In the genomic region with DNA sequence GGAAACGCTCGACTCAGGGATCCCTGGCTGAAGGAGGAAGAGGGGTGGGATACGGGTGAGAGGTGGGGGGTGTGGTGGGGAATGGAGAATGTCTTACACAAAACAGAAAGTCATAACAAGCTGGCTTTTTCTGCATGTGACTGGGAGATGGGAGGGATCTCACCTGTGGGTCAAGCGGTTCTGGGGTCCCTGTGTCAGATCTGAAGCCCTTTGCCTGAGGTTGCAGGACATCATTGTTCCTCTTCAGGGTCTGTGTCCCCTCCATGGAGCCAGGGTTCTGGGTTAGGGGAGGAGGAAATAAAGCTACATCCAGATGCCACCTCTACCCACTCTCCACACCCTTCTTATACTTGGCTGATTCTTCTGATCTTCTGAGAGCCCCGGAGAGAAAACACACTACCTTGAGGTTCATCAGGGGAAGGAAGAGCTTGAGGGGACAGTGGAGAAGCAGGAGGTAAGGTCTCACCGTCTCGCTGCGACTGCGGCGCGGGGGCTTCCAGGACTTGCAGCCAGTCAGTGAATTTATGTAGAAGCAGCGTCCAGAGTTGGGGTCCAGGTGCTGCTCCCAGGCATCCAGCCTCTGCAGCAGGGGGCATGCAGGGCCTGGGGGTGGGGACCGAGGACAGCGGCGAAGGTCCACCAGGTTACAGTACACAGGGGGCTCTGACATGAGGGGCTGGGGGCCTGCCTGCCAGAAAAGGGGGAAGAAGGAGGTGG, we compare ENCODE assay signal across 9 cellular contexts. TPM values are rescaled to one million over a fixed set of nuclear protein-coding genes. Genes with fewer than 3 reads are reported as not detected.
DNase-seq lines count a peak whose midpoint lies in the region; ATAC-seq and TF ChIP-seq lines count a peak whose summit lies in the region.
"Had no signal": no experiment of that assay in that cellular context is flagged by ENCODE, and none has a peak within 500 bp of the region (broad histone marks: within the 10 kb centered on the region; RNA-seq: fewer than 3 reads in every experiment).

No MANE protein-coding gene starts in this region.

- no peaks in the 10 kb centered on the region for H3K36me3 ChIP-seq in esophagus squamous epithelium
- H3K36me3 ChIP-seq in urinary bladder (ENCODE audit: insufficient read depth) = no peaks in the 10 kb centered on the region

- DNase-seq in right cardiac atrium (peak in 1 of 3 donors; percentile 45), left ventricle myocardium superior (no peak), esophagus squamous epithelium (lab: John Stamatoyannopoulos, UW) (no peak), NCI-H1092 (lab: John Stamatoyannopoulos, UW) (no peak), DMS79 treated with DMSO at 0.1 percent for 48 hours (lab: John Stamatoyannopoulos, UW) (no peak)
- DNase-seq: amygdala, COR-L47 had no signal

- H3K4me1 ChIP-seq in right cardiac atrium (ENCODE audit: control insufficient read depth, insufficient read depth, low read length) (no peaks in the 10 kb centered on the region), esophagus squamous epithelium (peaks cover 16 to 35% (median 18%) of the 10 kb centered on the region in 3 donors), urinary bladder (ENCODE audit: insufficient read depth) (no peaks in the 10 kb centered on the region)

- H3K27me3 ChIP-seq in right cardiac atrium (ENCODE audit: control insufficient read depth, insufficient read depth) (no peaks in the 10 kb centered on the region), esophagus squamous epithelium (peaks cover 8 to 80% (median 18%) of the 10 kb centered on the region in 4 donors)

- no peaks in the 10 kb centered on the region for H3K9me3 ChIP-seq in right cardiac atrium (ENCODE audit: control insufficient read depth, low read length)
- no peaks in the 10 kb centered on the region for H3K9me3 ChIP-seq in esophagus squamous epithelium

- H3K27ac ChIP-seq in right cardiac atrium (ENCODE audit: low read length) = no peak overlapping the region
- H3K27ac ChIP-seq in esophagus squamous epithelium = peak overlapping the region; percentile 57 to 87 (median 71)
- peak overlapping the region; percentile 14 for H3K27ac ChIP-seq in urinary bladder (ENCODE audit: low read depth)

- peak overlapping the region; percentile 6 for H3K4me3 ChIP-seq in right cardiac atrium (ENCODE audit: low read length)
- peak overlapping the region; percentile 8 to 62 (median 39) for H3K4me3 ChIP-seq in esophagus squamous epithelium
- H3K4me3 ChIP-seq in urinary bladder (ENCODE audit: low read depth, low read length) = peak overlapping the region; percentile 20

- intact Hi-C loops in right cardiac atrium (cut with DNase I) = no loop called here
- intact Hi-C loops in left ventricle myocardium superior (cut with micrococcal nuclease) = no loop called here
- intact Hi-C loops in esophagus squamous epithelium (cut with DNase I) = no loop called here

- no peak for TF ChIP-seq POLR2A in esophagus squamous epithelium (IDR thresholded peaks at IDR 0.05)

- ATAC-seq in right cardiac atrium = no peak
- ATAC-seq in left ventricle myocardium superior = no peak

- 72% methylated on average over 15 of the region's 15 CpGs for WGBS in right cardiac atrium
- 68 to 74% methylated on average over 12 of the region's 15 CpGs for WGBS in esophagus squamous epithelium, 2 donors
- 74% methylated on average over 15 of the region's 15 CpGs for WGBS in urinary bladder

- no peak for TF ChIP-seq CTCF in esophagus squamous epithelium (IDR thresholded peaks at IDR 0.05)

RNA-seq across cellular contexts. Expression of a gene that starts 2.5 kb away (rescaled TPM):
- total RNA-seq in right cardiac atrium (10 to 100 TPM in 1 of 4 donors, 1 to 10 TPM in 3; 4.8 to 10.2 (median 7.5) TPM), left ventricle myocardium superior (5.7 TPM), esophagus squamous epithelium (10 to 100 TPM in 2 of 4 donors, 1 to 10 TPM in 2; 4.5 to 20.4 (median 11.3) TPM), urinary bladder (2.9 TPM)
- polyA plus RNA-seq in right cardiac atrium (3.0 TPM), urinary bladder (5.2 TPM)

RNA-seq across cellular contexts. Expression of a gene that starts 10.7 kb away (rescaled TPM):
- 10 to 100 TPM; 68.6 to 89.8 (median 72.8) TPM for total RNA-seq in right cardiac atrium
- polyA plus RNA-seq in right cardiac atrium = 54.9 TPM
- 72.7 TPM for total RNA-seq in left ventricle myocardium superior
- total RNA-seq in esophagus squamous epithelium = 10 to 100 TPM; 54.2 to 94.6 (median 69.6) TPM
- total RNA-seq in urinary bladder = 55.1 TPM
- polyA plus RNA-seq in urinary bladder = 59.9 TPM

RNA-seq across cellular contexts. Expression of a gene that starts 17.6 kb away (rescaled TPM):
- total RNA-seq in right cardiac atrium (1 to 10 TPM; 1.6 to 3.1 (median 2.5) TPM), left ventricle myocardium superior (0.37 TPM), esophagus squamous epithelium (under 1 TPM in 2 of 4 donors, not detected in 2; 0.09 to 0.48 TPM), urinary bladder (11.5 TPM)
- polyA plus RNA-seq in right cardiac atrium (0.59 TPM), urinary bladder (11.5 TPM)

RNA-seq across cellular contexts. Expression of a gene that starts 22.0 kb away (rescaled TPM):
- total RNA-seq in right cardiac atrium (not detected), left ventricle myocardium superior (not detected), esophagus squamous epithelium (not detected), urinary bladder (not detected)
- polyA plus RNA-seq in right cardiac atrium (not detected), urinary bladder (0.09 TPM)

RNA-seq across cellular contexts. Expression of a gene that starts 42.6 kb away (rescaled TPM):
- total RNA-seq in right cardiac atrium = not detected
- polyA plus RNA-seq in right cardiac atrium = not detected
- total RNA-seq in left ventricle myocardium superior = not detected
- total RNA-seq in esophagus squamous epithelium = not detected
- total RNA-seq in urinary bladder = not detected
- polyA plus RNA-seq in urinary bladder = 0.05 TPM
- total RNA-seq: HT-29 had no signal
